Comparison of ENCODE assay signal across 8 cellular contexts in the genomic region with DNA sequence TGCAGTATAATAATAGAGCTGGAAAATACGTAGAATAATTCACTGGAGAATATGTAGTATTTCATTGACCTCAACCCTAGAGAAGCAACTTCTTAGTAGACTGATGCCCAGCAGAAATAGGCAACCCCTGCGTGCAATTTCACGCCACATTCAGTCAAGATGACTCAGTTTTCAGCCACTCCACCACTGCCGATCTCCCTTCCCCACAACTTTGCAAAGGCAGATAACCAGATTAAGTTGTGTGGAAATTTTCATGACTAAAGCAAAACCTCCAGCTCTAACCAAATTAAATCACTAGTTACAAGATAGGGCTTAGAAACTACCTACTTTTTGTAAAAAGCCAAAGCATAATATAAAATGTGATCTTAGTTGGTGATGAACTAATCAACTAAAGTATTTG.
DNase-seq lines count a peak whose midpoint lies in the region; ATAC-seq and TF ChIP-seq lines count a peak whose summit lies in the region.

No MANE protein-coding gene starts in this region.

- TF ChIP-seq CTCF in MM.1S (IDR thresholded peaks at IDR 0.05; ENCODE audit: low read length) = no peak

- H3K4me1 ChIP-seq in MM.1S (ENCODE audit: low read length) (peaks cover 41% of the 10 kb centered on the region), mesenchymal stem cell (ENCODE audit: control insufficient read depth, insufficient read depth, low read depth, low read length) (no peaks in the 10 kb centered on the region)

- H2AFZ ChIP-seq in MM.1S (ENCODE audit: low read length) (no peak overlapping the region), mesenchymal stem cell (ENCODE audit: low read depth, low read length) (no peak overlapping the region)

- H3K79me2 ChIP-seq in MM.1S (ENCODE audit: low read length) = no peaks in the 10 kb centered on the region

- H4K91ac ChIP-seq in mesenchymal stem cell (ENCODE audit: low read length) = no peak overlapping the region

- no peaks in the 10 kb centered on the region for H3K79me1 ChIP-seq in mesenchymal stem cell (replicated peaks; ENCODE audit: low read length, poor library complexity, severe bottlenecking)

- no peak overlapping the region for H4K8ac ChIP-seq in mesenchymal stem cell (ENCODE audit: low read length)

- H3K4ac ChIP-seq in mesenchymal stem cell (ENCODE audit: low read depth in 1 of 2, low read length in 2 of 2) = no peak overlapping the region

- H3K9me3 Mint-ChIP-seq in activated T-cell treated with anti-CD3 and anti-CD28 coated beads, Interleukin-2, amount 50 U/mL, for 4 hours = no peaks in the 10 kb centered on the region

- DNase-seq in MM.1S (no peak), mesenchymal stem cell (peak; percentile 93), RPMI8226 (no peak), superior temporal gyrus (ENCODE audit: extremely low spot score) (no peak), anterior cingulate cortex (lab: John Stamatoyannopoulos, UW) (no peak)
- peak; percentile 55 for DNase-seq in activated T-cell treated with anti-CD3 and anti-CD28 coated beads, Interleukin-2, amount 50 U/mL, for 4 hours

- H3K23ac ChIP-seq in mesenchymal stem cell (ENCODE audit: low read length in 2 of 2) = no peak overlapping the region

- ATAC-seq in GM18873 (IDR thresholded peaks at IDR 0.05; ENCODE audit: low FRiP score, unreplicated experiment) (peak; percentile 35), GM21528 (IDR thresholded peaks at IDR 0.05; ENCODE audit: low FRiP score, unreplicated experiment) (no peak)
- ATAC-seq in activated T-cell treated with anti-CD3 and anti-CD28 coated beads, Interleukin-2, amount 50 U/mL, for 4 hours = peak; percentile 69 to 80

- peak overlapping the region in 1 of 2 experiments; percentile 21 for H3K18ac ChIP-seq in mesenchymal stem cell (ENCODE audit: low read depth in 1 of 2, low read length in 2 of 2)

- H3K36me3 ChIP-seq in MM.1S (replicated peaks; ENCODE audit: insufficient read depth, low read length) (no peaks in the 10 kb centered on the region), mesenchymal stem cell (ENCODE audit: control insufficient read depth in 1 of 2, insufficient read depth in 2 of 2, low read depth in 1 of 2, low read length in 2 of 2) (no peaks in the 10 kb centered on the region)

- no peak overlapping the region for H2BK120ac ChIP-seq in mesenchymal stem cell (ENCODE audit: low read depth, low read length)

- no peaks in the 10 kb centered on the region for H3K36me3 Mint-ChIP-seq in activated T-cell treated with anti-CD3 and anti-CD28 coated beads, Interleukin-2, amount 50 U/mL, for 4 hours (ENCODE audit: insufficient read depth)

- no peaks in the 10 kb centered on the region for H3K27me3 Mint-ChIP-seq in activated T-cell treated with anti-CD3 and anti-CD28 coated beads, Interleukin-2, amount 50 U/mL, for 4 hours (ENCODE audit: low read depth)

- H3K4me1 Mint-ChIP-seq in activated T-cell treated with anti-CD3 and anti-CD28 coated beads, Interleukin-2, amount 50 U/mL, for 4 hours (ENCODE audit: low read depth) = peaks cover 88% of the 10 kb centered on the region

- H2AK5ac ChIP-seq in mesenchymal stem cell (ENCODE audit: low read length, severe bottlenecking) = no peak overlapping the region

- H2BK5ac ChIP-seq in mesenchymal stem cell (ENCODE audit: low read depth, low read length, poor library complexity, severe bottlenecking) = no peak overlapping the region

- peak overlapping the region in 1 of 2 experiments; percentile 81 for H2BK12ac ChIP-seq in mesenchymal stem cell (ENCODE audit: low read length in 2 of 2)

- no peaks in the 10 kb centered on the region for H4K20me1 ChIP-seq in MM.1S (ENCODE audit: insufficient read depth, low read length)

- no peak overlapping the region for H2BK15ac ChIP-seq in mesenchymal stem cell (ENCODE audit: low read depth, poor library complexity, severe bottlenecking)

- no peaks in the 10 kb centered on the region for H3K9me3 ChIP-seq in MM.1S (replicated peaks; ENCODE audit: insufficient read depth, low read length)
- no peaks in the 10 kb centered on the region for H3K9me3 ChIP-seq in mesenchymal stem cell (ENCODE audit: control insufficient read depth, low read length)

- no peak overlapping the region for H3K9ac ChIP-seq in MM.1S (ENCODE audit: low read length)
- no peak overlapping the region for H3K9ac ChIP-seq in mesenchymal stem cell (ENCODE audit: low read length)

- H3K4me3 ChIP-seq in MM.1S (ENCODE audit: low read length) = no peak overlapping the region
- H3K4me3 ChIP-seq in mesenchymal stem cell (ENCODE audit: insufficient read depth in 1 of 2, low read depth in 1 of 2, low read length in 2 of 2) = no peak overlapping the region

- H3K14ac ChIP-seq in mesenchymal stem cell (ENCODE audit: low read length in 2 of 2) = no peak overlapping the region

- H3K4me2 ChIP-seq in MM.1S (ENCODE audit: low read depth, low read length) = no peak overlapping the region
- no peak overlapping the region for H3K4me2 ChIP-seq in mesenchymal stem cell (ENCODE audit: low read length, poor library complexity, severe bottlenecking)

- H3K27ac ChIP-seq in MM.1S (ENCODE audit: low read length) = peak overlapping the region; percentile 86; the same call in 1 of the 2 replicates
- peak overlapping the region; percentile 95 for H3K27ac ChIP-seq in mesenchymal stem cell (ENCODE audit: low read length, poor library complexity, severe bottlenecking)

- H3K27me3 ChIP-seq in MM.1S (replicated peaks; ENCODE audit: insufficient read depth, low read length) = no peaks in the 10 kb centered on the region
- H3K27me3 ChIP-seq in mesenchymal stem cell (ENCODE audit: control insufficient read depth in 1 of 2, insufficient read depth in 1 of 2, low read length in 2 of 2) = no peaks in the 10 kb centered on the region

- peak overlapping the region; percentile 24 for H3K4me3 Mint-ChIP-seq in activated T-cell treated with anti-CD3 and anti-CD28 coated beads, Interleukin-2, amount 50 U/mL, for 4 hours

- 0% methylated on average over 3 of the region's 4 CpGs for WGBS in mesenchymal stem cell

- H3K9me2 ChIP-seq in MM.1S (replicated peaks; ENCODE audit: insufficient read depth, low read length) = no peaks in the 10 kb centered on the region

- H3F3A ChIP-seq in MM.1S (ENCODE audit: insufficient read depth, low read length) = peaks cover 25% of the 10 kb centered on the region

Comparison
In these comparisons a context has a peak if more than half of its experiments do, and no peak if none do; other contexts are left out.
1. DNase-seq: peak in activated T-cell treated with anti-CD3 and anti-CD28 coated beads, Interleukin-2, amount 50 U/mL, for 4 hours (single experiment) and mesenchymal stem cell (single experiment); none in MM.1S (single experiment), RPMI8226 (single experiment), superior temporal gyrus (single experiment) and anterior cingulate cortex (0 of 58).